ENCODE assay signal across 1 cellular context in genomic region chr22:36271231-36271630, GRCh38. TPM values are rescaled to one million over a fixed set of nuclear protein-coding genes. Genes with fewer than 3 reads are reported as not detected.
"Had no signal": no experiment of that assay in that cellular context is flagged by ENCODE, and none has a peak within 500 bp of the region (broad histone marks: within the 10 kb centered on the region; RNA-seq: fewer than 3 reads in every experiment).

No MANE protein-coding gene starts in this region.

RNA-seq across cellular contexts. Expression of gene APOL1, which starts 18.3 kb away (rescaled TPM):
- polyA plus RNA-seq: neural cell had no signal

RNA-seq across cellular contexts. Expression of gene APOL2, which starts 31.9 kb away (rescaled TPM):
- polyA plus RNA-seq: neural cell had no signal
